Comparison of ENCODE assay signal across 8 cellular contexts in genomic region chr16:85055503-85056210, GRCh38. TPM values are rescaled to one million over a fixed set of nuclear protein-coding genes. Genes with fewer than 3 reads are reported as not detected.
A peak's percentile ranks its signal among the peaks of the same experiment; 100 is the strongest.
DNase-seq lines count a peak whose midpoint lies in the region; ATAC-seq, FAIRE-seq and TF ChIP-seq lines count a peak whose summit lies in the region.

No MANE protein-coding gene starts in this region.

- H3K27ac Mint-ChIP-seq in natural killer cell treated with Interleukin-12 subunit alpha and Interleukin-12 subunit beta and Interleukin-15 and Interleukin-18, amount 100 ng/mL, for 72 hours: peak overlapping the region; percentile 78

- H3K4me2 ChIP-seq in BLaER1 treated with 17β-estradiol and CSF1 and Interleukin-3, amounts not matched to agents 10 nM and 100 nM: peak overlapping the region; percentile 80 to 99 (median 94)
- H3K4me2 ChIP-seq in Loucy (ENCODE audit: low read depth, low read length, poor library complexity, severe bottlenecking) (peak overlapping the region; percentile 85), endothelial cell of umbilical vein (ENCODE audit: insufficient read depth, low read length) (peak overlapping the region; percentile 90)

- H3K79me2 ChIP-seq in Loucy (ENCODE audit: insufficient read depth, low read length): no peaks in the 10 kb centered on the region
- no peaks in the 10 kb centered on the region for H3K79me2 ChIP-seq in endothelial cell of umbilical vein (ENCODE audit: control insufficient read depth, insufficient read depth, low read length)

- H3K27me3 ChIP-seq in BLaER1 treated with 17β-estradiol and CSF1 and Interleukin-3, amounts not matched to agents 10 nM and 100 nM: peaks cover 18 to 40% (median 31%) of the 10 kb centered on the region in 11 experiments; a peak in 21 of 22 replicates
- no peaks in the 10 kb centered on the region for H3K27me3 ChIP-seq in Loucy (ENCODE audit: insufficient read depth, low read length, poor library complexity, severe bottlenecking)
- H3K27me3 ChIP-seq in endothelial cell of umbilical vein (ENCODE audit: control insufficient read depth in 2 of 2, insufficient read depth in 2 of 2, low read length in 2 of 2): no peaks in the 10 kb centered on the region

- H3K27me3 Mint-ChIP-seq in natural killer cell treated with Interleukin-12 subunit alpha and Interleukin-12 subunit beta and Interleukin-15 and Interleukin-18, amount 100 ng/mL, for 72 hours: peaks cover 9 to 13% of the 10 kb centered on the region in 2 donors

- peak overlapping the region; percentile 82 for H2AFZ ChIP-seq in Loucy (ENCODE audit: low read length)
- peak overlapping the region; percentile 93 for H2AFZ ChIP-seq in endothelial cell of umbilical vein (ENCODE audit: low read depth, low read length)

- H3K4me3 Mint-ChIP-seq in natural killer cell treated with Interleukin-12 subunit alpha and Interleukin-12 subunit beta and Interleukin-15 and Interleukin-18, amount 100 ng/mL, for 72 hours: peak overlapping the region; percentile 88

- dilution Hi-C loops in endothelial cell of umbilical vein (cut with MboI; ENCODE audit: extremely low pct_ligation_motif_present, low sequenced_read_pairs): no loop called here

- no peaks in the 10 kb centered on the region for H3K9me1 ChIP-seq in endothelial cell of umbilical vein (replicated peaks; ENCODE audit: control insufficient read depth, extremely low read depth, insufficient read depth, low read length)

- peak overlapping the region; percentile 25 to 96 (median 77); a peak in 21 of 22 replicates for H3K27ac ChIP-seq in BLaER1 treated with 17β-estradiol and CSF1 and Interleukin-3, amounts not matched to agents 10 nM and 100 nM
- peak overlapping the region; percentile 5 for H3K27ac ChIP-seq in endothelial cell of umbilical vein (ENCODE audit: insufficient read depth, low read depth, low read length)

- H4K20me1 ChIP-seq in BLaER1 treated with 17β-estradiol and CSF1 and Interleukin-3, amounts not matched to agents 10 nM and 100 nM: peaks cover 0 to 73% (median 19%) of the 10 kb centered on the region in 11 experiments; a peak in 13 of 22 replicates
- no peaks in the 10 kb centered on the region for H4K20me1 ChIP-seq in Loucy (ENCODE audit: insufficient read depth, low read length, poor library complexity, severe bottlenecking)
- H4K20me1 ChIP-seq in endothelial cell of umbilical vein (replicated peaks; ENCODE audit: control insufficient read depth, extremely low read depth, insufficient read depth, low read length): no peaks in the 10 kb centered on the region

- peak; percentile 86 for ATAC-seq in GM21526 (IDR thresholded peaks at IDR 0.05; ENCODE audit: low FRiP score, unreplicated experiment)
- ATAC-seq in natural killer cell treated with Interleukin-12 subunit alpha and Interleukin-12 subunit beta and Interleukin-15 and Interleukin-18, amount 100 ng/mL, for 72 hours: peak; percentile 97 to 99
- peak; percentile 93 for ATAC-seq in stimulated activated naive CD8-positive, alpha-beta T cell treated with anti-CD3 and anti-CD28 coated beads, Interleukin-15, Interleukin-2, amounts not matched to agents 100 U/mL and 50 U/mL, for 24 hours

- H3K9me2 ChIP-seq in Loucy (replicated peaks; ENCODE audit: low read depth, low read length): no peaks in the 10 kb centered on the region

- H3K9ac ChIP-seq in BLaER1 treated with 17β-estradiol and CSF1 and Interleukin-3, amounts not matched to agents 10 nM and 100 nM: peak overlapping the region; percentile 32 to 84 (median 69); a peak in 21 of 22 replicates
- peak overlapping the region; percentile 61 for H3K9ac ChIP-seq in Loucy (ENCODE audit: low read depth, low read length, poor library complexity, severe bottlenecking)
- H3K9ac ChIP-seq in endothelial cell of umbilical vein (replicated peaks; ENCODE audit: extremely low read depth, insufficient read depth, low read length): no peak overlapping the region

- H3K9me3 ChIP-seq in BLaER1 treated with 17β-estradiol and CSF1 and Interleukin-3, amounts not matched to agents 10 nM and 100 nM (replicated peaks in 1 of 11): no peaks in the 10 kb centered on the region
- no peaks in the 10 kb centered on the region for H3K9me3 ChIP-seq in Loucy (ENCODE audit: insufficient read depth, low read depth, low read length)
- H3K9me3 ChIP-seq in endothelial cell of umbilical vein (replicated peaks; ENCODE audit: control insufficient read depth, insufficient read depth, low read length): no peaks in the 10 kb centered on the region

- H3K36me3 ChIP-seq in BLaER1 treated with 17β-estradiol and CSF1 and Interleukin-3, amounts not matched to agents 10 nM and 100 nM: peaks cover 0 to 44% (median 0%) of the 10 kb centered on the region in 11 experiments; a peak in 9 of 22 replicates
- H3K36me3 ChIP-seq in Loucy (ENCODE audit: insufficient read depth, low read length) (no peaks in the 10 kb centered on the region), endothelial cell of umbilical vein (ENCODE audit: control insufficient read depth in 2 of 2, extremely low read depth in 1 of 2, insufficient read depth in 2 of 2, low read length in 2 of 2) (no peaks in the 10 kb centered on the region)

- no peaks in the 10 kb centered on the region for H3K9me3 Mint-ChIP-seq in natural killer cell treated with Interleukin-12 subunit alpha and Interleukin-12 subunit beta and Interleukin-15 and Interleukin-18, amount 100 ng/mL, for 72 hours

- H3K4me1 ChIP-seq in BLaER1 treated with 17β-estradiol and CSF1 and Interleukin-3, amounts not matched to agents 10 nM and 100 nM: peaks cover 52 to 97% (median 69%) of the 10 kb centered on the region in 10 experiments
- H3K4me1 ChIP-seq in Loucy (ENCODE audit: insufficient read depth, low read length, poor library complexity, severe bottlenecking) (peaks cover 28% of the 10 kb centered on the region), endothelial cell of umbilical vein (ENCODE audit: control insufficient read depth, extremely low read depth, insufficient read depth, low read length) (peaks cover 9% of the 10 kb centered on the region)

- H3F3A ChIP-seq in Loucy (ENCODE audit: low read depth): peaks cover 3% of the 10 kb centered on the region; the same call in 1 of the 2 replicates

- peak; percentile 34 to 39 for DNase-seq in activated CD8-positive, alpha-beta memory T cell treated with anti-CD3 and anti-CD28 coated beads for 1 hour (ENCODE audit: extremely low read depth in 1 of 2, low read depth in 1 of 2)
- DNase-seq in endothelial cell of umbilical vein (ENCODE audit: low read depth, low spot score): peak; percentile 72
- peak; percentile 83 for DNase-seq in natural killer cell treated with Interleukin-12 subunit alpha and Interleukin-12 subunit beta and Interleukin-15 and Interleukin-18, amount 100 ng/mL, for 72 hours (ENCODE audit: low spot score)
- peak; percentile 66 for DNase-seq in stimulated activated naive CD8-positive, alpha-beta T cell treated with anti-CD3 and anti-CD28 coated beads, Interleukin-15, Interleukin-2, amounts not matched to agents 100 U/mL and 50 U/mL, for 24 hours
- DNase-seq in NCI-H1436 treated with DMSO at 0.1 percent for 48 hours (lab: John Stamatoyannopoulos, UW): no peak

- CTCF ChIA-PET in endothelial cell of umbilical vein (lab: Charles Lee): interaction anchor here (0.6 to 5.9 kb wide), 18 partner anchors 9 to 79 kb away, joined by 3 to 123 read pairs (median 4); partner anchors contain the start of gene ZDHHC7

- POLR2A ChIA-PET in endothelial cell of umbilical vein (lab: Charles Lee): no interaction called here

- peaks cover 30 to 31% of the 10 kb centered on the region in 2 donors for H3K4me1 Mint-ChIP-seq in natural killer cell treated with Interleukin-12 subunit alpha and Interleukin-12 subunit beta and Interleukin-15 and Interleukin-18, amount 100 ng/mL, for 72 hours (ENCODE audit: low read depth in 2 of 2)

- H3K4me3 ChIP-seq in BLaER1 treated with 17β-estradiol and CSF1 and Interleukin-3, amounts not matched to agents 10 nM and 100 nM: peak overlapping the region in 7 of 10 experiments; percentile 24 to 61 (median 38); a peak in 12 of 20 replicates
- H3K4me3 ChIP-seq in Loucy (ENCODE audit: low read length, poor library complexity, severe bottlenecking) (peak overlapping the region; percentile 66), endothelial cell of umbilical vein (replicated peaks in 1 of 3; ENCODE audit: insufficient read depth in 1 of 3, low read depth in 1 of 3, low read length in 3 of 3) (peak overlapping the region in 1 of 3 experiments; percentile 47)

- BruUV-seq in endothelial cell of umbilical vein (replicated peaks; lab: Mats Ljungman, UMichigan): no TSS peak

- peak; percentile 94 for FAIRE-seq in endothelial cell of umbilical vein (lab: Jason Lieb, UNC)

- TF ChIP-seq CTCF in Loucy (conservative IDR thresholded peaks at IDR 0.05; ENCODE audit: low read length) (no peak), endothelial cell of umbilical vein (IDR thresholded peaks at IDR 0.05; ENCODE audit: extremely low read depth in 1 of 2, insufficient read depth in 1 of 2, low read depth in 1 of 2, low read length in 2 of 2) (no peak)

- intact Hi-C loops in endothelial cell of umbilical vein (cut with micrococcal nuclease): loop anchor here (1.0 kb wide), 1 partner anchor 31 kb away; no protein-coding TSS in a partner anchor

- no peaks in the 10 kb centered on the region for H3K36me3 Mint-ChIP-seq in natural killer cell treated with Interleukin-12 subunit alpha and Interleukin-12 subunit beta and Interleukin-15 and Interleukin-18, amount 100 ng/mL, for 72 hours

- no peak for TF ChIP-seq POLR2A in endothelial cell of umbilical vein (IDR thresholded peaks at IDR 0.05; ENCODE audit: low read depth, low read length)

RNA-seq across cellular contexts. Expression of gene KIAA0513, which starts 28.1 kb away (rescaled TPM):
- 3.6 and 4.3 TPM in 2 replicates for total RNA-seq in endothelial cell of umbilical vein
- 1.8 and 2.2 TPM in 2 replicates for polyA plus RNA-seq in endothelial cell of umbilical vein
- 2.9 and 3.0 TPM in 2 replicates for polyA plus RNA-seq in endothelial cell of umbilical vein (2011; cell fraction: cytosol; rRNA removed)
- polyA plus RNA-seq in endothelial cell of umbilical vein (2011; cell fraction: nucleus; rRNA removed): 2.4 and 3.5 TPM in 2 replicates
- 4.5 and 5.0 TPM in 2 replicates for polyA plus RNA-seq in endothelial cell of umbilical vein (2012)
- polyA minus RNA-seq in endothelial cell of umbilical vein: 2.0 and 4.6 TPM in 2 replicates
- 1.2 TPM for polyA minus RNA-seq in endothelial cell of umbilical vein (2011; cell fraction: cytosol; rRNA and poly(A)+ RNA removed)
- polyA minus RNA-seq in endothelial cell of umbilical vein (2011; cell fraction: nucleus; rRNA and poly(A)+ RNA removed): 1.8 and 3.3 TPM in 2 replicates
- 1 to 10 TPM; 3.3 to 3.6 TPM for total RNA-seq in natural killer cell treated with Interleukin-12 subunit alpha and Interleukin-12 subunit beta and Interleukin-15 and Interleukin-18, amount 100 ng/mL, for 72 hours

RNA-seq across cellular contexts. Expression of gene ZDHHC7, which starts 44.3 kb away (rescaled TPM):
- total RNA-seq in endothelial cell of umbilical vein: 40.4 and 44.1 TPM in 2 replicates
- polyA plus RNA-seq in endothelial cell of umbilical vein: 46.2 and 76.3 TPM in 2 replicates
- 49.9 and 51.5 TPM in 2 replicates for polyA plus RNA-seq in endothelial cell of umbilical vein (2011; cell fraction: cytosol; rRNA removed)
- 40.3 and 50.6 TPM in 2 replicates for polyA plus RNA-seq in endothelial cell of umbilical vein (2011; cell fraction: nucleus; rRNA removed)
- 50.8 and 52.5 TPM in 2 replicates for polyA plus RNA-seq in endothelial cell of umbilical vein (2012)
- polyA minus RNA-seq in endothelial cell of umbilical vein: 63.1 and 67.8 TPM in 2 replicates
- 10.7 TPM for polyA minus RNA-seq in endothelial cell of umbilical vein (2011; cell fraction: cytosol; rRNA and poly(A)+ RNA removed)
- polyA minus RNA-seq in endothelial cell of umbilical vein (2011; cell fraction: nucleus; rRNA and poly(A)+ RNA removed): 26.5 and 33.4 TPM in 2 replicates
- total RNA-seq in natural killer cell treated with Interleukin-12 subunit alpha and Interleukin-12 subunit beta and Interleukin-15 and Interleukin-18, amount 100 ng/mL, for 72 hours: 10 to 100 TPM; 28.5 to 43.9 TPM

RNA-seq across cellular contexts. Expression of gene CIBAR2, which starts 56.6 kb away (rescaled TPM):
- not detected in 2 replicates for total RNA-seq in endothelial cell of umbilical vein
- polyA plus RNA-seq in endothelial cell of umbilical vein: 0.07 and 0.30 TPM in 2 replicates
- 0.13 TPM in 1 of 2 replicates, not detected in the other for polyA plus RNA-seq in endothelial cell of umbilical vein (2011; cell fraction: cytosol; rRNA removed)
- polyA plus RNA-seq in endothelial cell of umbilical vein (2011; cell fraction: nucleus; rRNA removed): 2.5 and 3.1 TPM in 2 replicates
- 0.15 and 0.23 TPM in 2 replicates for polyA plus RNA-seq in endothelial cell of umbilical vein (2012)
- polyA minus RNA-seq in endothelial cell of umbilical vein: not detected in 2 replicates
- not detected for polyA minus RNA-seq in endothelial cell of umbilical vein (2011; cell fraction: cytosol; rRNA and poly(A)+ RNA removed)
- 0.38 TPM in 1 of 2 replicates, not detected in the other for polyA minus RNA-seq in endothelial cell of umbilical vein (2011; cell fraction: nucleus; rRNA and poly(A)+ RNA removed)
- not detected for total RNA-seq in natural killer cell treated with Interleukin-12 subunit alpha and Interleukin-12 subunit beta and Interleukin-15 and Interleukin-18, amount 100 ng/mL, for 72 hours
